20 cellular contexts compared by ENCODE assay signal in genomic region chr7:156334636-156335035, GRCh38.
DNase-seq lines count a peak whose midpoint lies in the region; ATAC-seq and TF ChIP-seq lines count a peak whose summit lies in the region.
"Had no signal": no experiment of that assay in that cellular context is flagged by ENCODE, and none has a peak within 500 bp of the region (broad histone marks: within the 10 kb centered on the region; RNA-seq: fewer than 3 reads in every experiment).

No MANE protein-coding gene starts in this region.

- TF ChIP-seq EP300 in upper lobe of left lung (IDR thresholded peaks at IDR 0.05), result no peak

- H3K27ac ChIP-seq in Panc1 (ENCODE audit: low read length), result no peak overlapping the region
- H3K27ac ChIP-seq in epithelial cell of prostate, result no peak overlapping the region
- H3K27ac ChIP-seq in upper lobe of left lung, result no peak overlapping the region
- H3K27ac ChIP-seq: coronary artery, GM23248, sigmoid colon had no signal

- H3K4me1 ChIP-seq in Panc1 (ENCODE audit: control insufficient read depth, insufficient read depth, low read length) (no peaks in the 10 kb centered on the region), upper lobe of left lung (no peaks in the 10 kb centered on the region)
- H3K4me1 ChIP-seq: sigmoid colon had no signal

- H3K9me3 ChIP-seq in Panc1 (ENCODE audit: control insufficient read depth, insufficient read depth, low read depth, low read length), result no peaks in the 10 kb centered on the region; the same call in 1 of the 2 replicates
- no peaks in the 10 kb centered on the region for H3K9me3 ChIP-seq in upper lobe of left lung
- H3K9me3 ChIP-seq: sigmoid colon had no signal

- CTCF ChIA-PET in activated naive CD4-positive, alpha-beta T cell treated with anti-CD3 and anti-CD28 coated beads for 36 hours (lab: Charles Lee), result no interaction called here
- CTCF ChIA-PET in Panc1 (lab: Charles Lee), result no interaction called here

- H3K27ac Mint-ChIP-seq in activated naive CD4-positive, alpha-beta T cell treated with anti-CD3 and anti-CD28 coated beads for 36 hours, result no peak overlapping the region
- H3K27ac Mint-ChIP-seq: progenitor cell of endocrine pancreas had no signal

- H3K36me3 ChIP-seq in Panc1 (ENCODE audit: control insufficient read depth, insufficient read depth, low read length), result no peaks in the 10 kb centered on the region
- H3K36me3 ChIP-seq in upper lobe of left lung, result no peaks in the 10 kb centered on the region
- H3K36me3 ChIP-seq: sigmoid colon had no signal

- ATAC-seq in Panc1, result peak; percentile 78
- peak; percentile 26 to 71 for ATAC-seq in upper lobe of left lung (ENCODE audit: low FRiP score in 2 of 2)
- no peak for ATAC-seq in HG02885 (IDR thresholded peaks at IDR 0.05; ENCODE audit: poor library complexity, unreplicated experiment)
- no peak for ATAC-seq in HG02852 (IDR thresholded peaks at IDR 0.05; ENCODE audit: unreplicated experiment)
- no peak for ATAC-seq in HG03196 (IDR thresholded peaks at IDR 0.05; ENCODE audit: unreplicated experiment)
- ATAC-seq: SK-N-SH treated with all-trans-retinoic acid at 6 μM for 48 hours had no signal

- TF ChIP-seq CTCF in Panc1 (IDR thresholded peaks at IDR 0.05), result no peak
- no peak for TF ChIP-seq CTCF in upper lobe of left lung (IDR thresholded peaks at IDR 0.05)

- in situ Hi-C loops in Panc1 (cut with HindIII; ENCODE audit: low pct_unique_long_range_greater_than_20kb, low sequenced_read_pairs), result no loop called here

- 64 to 69% methylated on average over 4 to 5 of the region's 5 CpGs for WGBS in upper lobe of left lung, 2 donors

- H3K4me3 ChIP-seq in Panc1 (ENCODE audit: low read depth in 2 of 2, low read length in 2 of 2), result no peak overlapping the region
- H3K4me3 ChIP-seq in upper lobe of left lung, result no peak overlapping the region
- H3K4me3 ChIP-seq: coronary artery, GM23248, sigmoid colon had no signal

- H3K27me3 ChIP-seq in Panc1 (ENCODE audit: control insufficient read depth, insufficient read depth, low read length), result peaks cover 9% of the 10 kb centered on the region; the same call in 1 of the 2 replicates
- H3K27me3 ChIP-seq in upper lobe of left lung, result no peaks in the 10 kb centered on the region
- H3K27me3 ChIP-seq: sigmoid colon had no signal

- H3K27me3 Mint-ChIP-seq in activated naive CD4-positive, alpha-beta T cell treated with anti-CD3 and anti-CD28 coated beads for 36 hours (ENCODE audit: low read depth), result peaks cover 5% of the 10 kb centered on the region

- no peak for TF ChIP-seq POLR2A in upper lobe of left lung (IDR thresholded peaks at IDR 0.05)

- BruUV-seq in Panc1 (replicated peaks; lab: Mats Ljungman, UMichigan), result no TSS peak

- H3K9me3 Mint-ChIP-seq in activated naive CD4-positive, alpha-beta T cell treated with anti-CD3 and anti-CD28 coated beads for 36 hours, result no peaks in the 10 kb centered on the region

- intact Hi-C loops in activated naive CD4-positive, alpha-beta T cell treated with anti-CD3 and anti-CD28 coated beads for 36 hours (cut with micrococcal nuclease), result no loop called here
- intact Hi-C loops in Panc1 (cut with micrococcal nuclease; ENCODE audit: unreplicated experiment), result no loop called here

- peak; percentile 27 for DNase-seq in activated naive CD4-positive, alpha-beta T cell treated with anti-CD3 and anti-CD28 coated beads for 36 hours
- no peak for DNase-seq in activated naive CD4-positive, alpha-beta T cell treated with Interleukin-2 at 50 U/mL for 16 hours
- DNase-seq in Panc1 (ENCODE audit: low read depth, low spot score) (peak; percentile 18), epithelial cell of prostate (ENCODE audit: low read depth, low spot score) (peak; percentile 37), upper lobe of left lung (no peak)
- DNase-seq: activated naive CD4-positive, alpha-beta T cell; DMS53; GM23248; Kasumi-1; NCI-H1092; NCI-H187; NCI-H69; sigmoid colon; stimulated activated CD8-positive, alpha-beta memory T cell treated with anti-CD3 and anti-CD28 coated beads, Interleukin-4, amount 100 ng/mL, for 48 hours had no signal

- POLR2A ChIA-PET in Panc1 (lab: Charles Lee), result no interaction called here

- H3K4me3 Mint-ChIP-seq in activated naive CD4-positive, alpha-beta T cell treated with anti-CD3 and anti-CD28 coated beads for 36 hours, result no peak overlapping the region

- H3K4me1 Mint-ChIP-seq in activated naive CD4-positive, alpha-beta T cell treated with anti-CD3 and anti-CD28 coated beads for 36 hours (ENCODE audit: low read depth), result no peaks in the 10 kb centered on the region

- no peaks in the 10 kb centered on the region for H3K36me3 Mint-ChIP-seq in activated naive CD4-positive, alpha-beta T cell treated with anti-CD3 and anti-CD28 coated beads for 36 hours (ENCODE audit: low read depth)

Comparison
In these comparisons a context has a peak if more than half of its experiments do, and no peak if none do; other contexts are left out.
1. DNase-seq: peak in activated naive CD4-positive, alpha-beta T cell treated with anti-CD3 and anti-CD28 coated beads for 36 hours (single experiment), Panc1 (single experiment) and epithelial cell of prostate (single experiment); none in activated naive CD4-positive, alpha-beta T cell treated with Interleukin-2 at 50 U/mL for 16 hours (single experiment) and upper lobe of left lung (0 of 2).
2. ATAC-seq: peak in Panc1 (single experiment) and upper lobe of left lung (2 of 2); none in HG02885 (single experiment), HG02852 (single experiment) and HG03196 (single experiment).